In the genomic region with DNA sequence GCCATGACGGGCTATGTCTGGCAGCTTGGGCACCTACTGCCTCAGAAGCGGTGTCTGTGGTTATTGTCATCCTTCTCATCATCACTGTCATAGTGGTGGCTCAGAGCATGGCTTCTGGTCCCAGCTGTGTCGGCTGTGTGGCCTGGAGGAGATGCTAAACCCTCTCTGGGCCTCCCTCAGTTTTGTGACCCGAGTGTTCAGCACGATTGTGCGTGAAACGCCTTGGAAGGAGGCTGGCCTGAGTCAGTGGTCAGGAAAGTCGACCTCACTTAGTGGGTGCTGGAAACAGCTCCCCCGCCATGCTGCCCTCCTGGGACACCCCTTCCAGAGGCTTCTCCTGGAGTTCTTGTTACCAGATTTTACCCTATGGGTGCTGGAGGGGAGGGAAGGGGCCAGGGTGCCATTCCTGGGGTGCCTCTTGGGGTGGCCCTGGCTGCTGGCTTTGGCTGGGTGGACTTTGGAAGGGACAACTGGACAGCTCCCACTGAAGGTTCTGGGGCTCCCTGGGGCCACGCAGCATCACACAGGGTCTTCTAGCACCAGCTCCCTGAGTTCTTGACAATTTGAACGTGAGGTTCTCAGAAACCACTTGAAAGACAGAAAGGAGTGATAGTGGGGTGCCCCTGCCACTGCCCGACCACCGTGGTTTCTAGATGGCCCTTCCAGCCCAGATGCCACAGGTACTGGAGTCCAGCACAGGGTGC, we compare ENCODE assay signal across 19 cellular contexts.
DNase-seq lines count a peak whose midpoint lies in the region; ATAC-seq and TF ChIP-seq lines count a peak whose summit lies in the region.
"Had no signal": no experiment of that assay in that cellular context is flagged by ENCODE, and none has a peak within 500 bp of the region (broad histone marks: within the 10 kb centered on the region; RNA-seq: fewer than 3 reads in every experiment).

No MANE protein-coding gene starts in this region.

- H3K27ac Mint-ChIP-seq in glutamatergic neuron (ENCODE audit: unreplicated experiment) = peak overlapping the region; percentile 33
- no peak overlapping the region for H3K27ac Mint-ChIP-seq in nephron progenitor cell
- H3K27ac Mint-ChIP-seq: activated CD8-positive, alpha-beta T cell treated with anti-CD3 and anti-CD28 coated beads, Interleukin-2, amount 10 ng/mL, durations not matched to agents 7 days and 5 days; activated naive CD4-positive, alpha-beta T cell treated with anti-CD3 and anti-CD28 coated beads, Interleukin-2, amount 50 U/mL, for 24 hours; CD8-positive, alpha-beta T cell had no signal

- H3K4me3 ChIP-seq in BE2C (ENCODE audit: low read depth, low read length) = no peak overlapping the region
- no peak overlapping the region for H3K4me3 ChIP-seq in HEK293 (ENCODE audit: low read depth, low read length)
- H3K4me3 ChIP-seq: hepatocyte had no signal

- no peaks in the 10 kb centered on the region for H3K27me3 ChIP-seq in BE2C
- H3K27me3 ChIP-seq: hepatocyte had no signal

- no peak for TF ChIP-seq CTCF in BE2C (IDR thresholded peaks at IDR 0.05; ENCODE audit: low read depth, low read length)
- TF ChIP-seq CTCF in HEK293 (tag by site-specific recombination; IDR thresholded peaks at IDR 0.05) = no peak
- no peak for TF ChIP-seq CTCF in glutamatergic neuron (IDR thresholded peaks at IDR 0.05; ENCODE audit: partially characterized antibody, unreplicated experiment)
- no peak for TF ChIP-seq CTCF in nephron progenitor cell (IDR thresholded peaks at IDR 0.05)

- peak; percentile 5 for DNase-seq in BE2C
- DNase-seq in glutamatergic neuron = no peak
- DNase-seq in nephron progenitor cell = peak; percentile 8
- no peak for DNase-seq in GDM1 (lab: John Stamatoyannopoulos, UW)
- no peak for DNase-seq in KBM-7
- DNase-seq: activated CD8-positive, alpha-beta T cell treated with anti-CD3 and anti-CD28 coated beads, Interleukin-2, amount 10 ng/mL, durations not matched to agents 7 days and 5 days; activated T-cell treated with anti-CD3 and anti-CD28 coated beads, Interleukin-2, amount 50 U/mL, for 4 hours; CD8-positive, alpha-beta T cell; foreskin keratinocyte; GF-D8; KG1; NCI-H1436 treated with DMSO at 0.1 percent for 48 hours; NCI-H526 treated with DMSO at 0.1 percent for 48 hours had no signal

- H3K4me3 Mint-ChIP-seq in glutamatergic neuron (ENCODE audit: unreplicated experiment) = no peak overlapping the region
- no peak overlapping the region for H3K4me3 Mint-ChIP-seq in nephron progenitor cell
- H3K4me3 Mint-ChIP-seq: activated CD8-positive, alpha-beta T cell treated with anti-CD3 and anti-CD28 coated beads, Interleukin-2, amount 10 ng/mL, durations not matched to agents 7 days and 5 days; activated naive CD4-positive, alpha-beta T cell treated with anti-CD3 and anti-CD28 coated beads, Interleukin-2, amount 50 U/mL, for 24 hours; activated T-cell treated with anti-CD3 and anti-CD28 coated beads, Interleukin-2, amount 50 U/mL, for 4 hours; CD8-positive, alpha-beta T cell had no signal

- H3K36me3 Mint-ChIP-seq in glutamatergic neuron (ENCODE audit: unreplicated experiment) = no peaks in the 10 kb centered on the region
- H3K36me3 Mint-ChIP-seq in nephron progenitor cell (ENCODE audit: low read depth) = no peaks in the 10 kb centered on the region
- H3K36me3 Mint-ChIP-seq: activated naive CD4-positive, alpha-beta T cell treated with anti-CD3 and anti-CD28 coated beads, Interleukin-2, amount 50 U/mL, for 24 hours; CD8-positive, alpha-beta T cell had no signal

- no peak overlapping the region for H3K27ac ChIP-seq in HEK293 (ENCODE audit: extremely low read depth, low read depth, low read length)
- H3K27ac ChIP-seq: foreskin keratinocyte, hepatocyte had no signal

- POLR2A ChIA-PET in HEK293 (lab: Yijun Ruan, JAX) = no interaction called here

- H3K4me1 Mint-ChIP-seq in glutamatergic neuron (ENCODE audit: low read depth, unreplicated experiment) = peaks cover 24% of the 10 kb centered on the region
- H3K4me1 Mint-ChIP-seq in nephron progenitor cell = peaks cover 88% of the 10 kb centered on the region
- H3K4me1 Mint-ChIP-seq: activated naive CD4-positive, alpha-beta T cell treated with anti-CD3 and anti-CD28 coated beads, Interleukin-2, amount 50 U/mL, for 24 hours had no signal

- H3K4me1 ChIP-seq in BE2C (peaks cover 49% of the 10 kb centered on the region), HEK293 (ENCODE audit: control insufficient read depth, insufficient read depth, low read length) (peaks cover 3% of the 10 kb centered on the region; the same call in 1 of the 2 replicates)

- CTCF ChIA-PET in HEK293 (lab: Yijun Ruan, JAX) = interaction anchor here (0.8 kb wide), 1 partner anchor 39 kb away, joined by 3 read pairs; no protein-coding TSS in a partner anchor

- in situ Hi-C loops in KBM-7 (cut with MboI; ENCODE audit: low pct_unique_long_range_greater_than_20kb, low sequenced_read_pairs) = no loop called here

- H3K27me3 Mint-ChIP-seq in glutamatergic neuron (ENCODE audit: unreplicated experiment) (peaks cover 17% of the 10 kb centered on the region), nephron progenitor cell (ENCODE audit: low read depth, poor library complexity) (peaks cover 14% of the 10 kb centered on the region)

- H3K9me3 ChIP-seq in BE2C = no peaks in the 10 kb centered on the region; the same call in 1 of the 2 replicates
- H3K9me3 ChIP-seq in HEK293 (ENCODE audit: control insufficient read depth, insufficient read depth, low read depth, low read length) = no peaks in the 10 kb centered on the region

- H3K36me3 ChIP-seq in BE2C = no peaks in the 10 kb centered on the region
- H3K36me3 ChIP-seq in HEK293 (ENCODE audit: control insufficient read depth in 2 of 2, insufficient read depth in 1 of 2, low read length in 2 of 2) = peaks cover 0 to 5% of the 10 kb centered on the region in 2 experiments; a peak in 1 of 3 replicates

- H3K9me3 Mint-ChIP-seq in glutamatergic neuron (ENCODE audit: unreplicated experiment) = peaks cover 13% of the 10 kb centered on the region
- H3K9me3 Mint-ChIP-seq in nephron progenitor cell = no peaks in the 10 kb centered on the region
- H3K9me3 Mint-ChIP-seq: activated naive CD4-positive, alpha-beta T cell treated with anti-CD3 and anti-CD28 coated beads, Interleukin-2, amount 50 U/mL, for 24 hours; activated T-cell treated with anti-CD3 and anti-CD28 coated beads, Interleukin-2, amount 50 U/mL, for 4 hours; CD8-positive, alpha-beta T cell had no signal

- no peak for ATAC-seq in GM19035 (IDR thresholded peaks at IDR 0.05; ENCODE audit: unreplicated experiment)
- ATAC-seq: activated CD8-positive, alpha-beta T cell treated with anti-CD3 and anti-CD28 coated beads, Interleukin-2, amount 10 ng/mL, durations not matched to agents 7 days and 5 days; activated T-cell treated with anti-CD3 and anti-CD28 coated beads, Interleukin-2, amount 50 U/mL, for 4 hours; CD8-positive, alpha-beta T cell; foreskin keratinocyte; HCT116; SK-N-SH treated with all-trans-retinoic acid at 6 μM for 48 hours had no signal

TF ChIP-seq in HEK293, 187 proteins besides CTCF, POLR2A, EP300 and RAD21:
- TF ChIP-seq ZNF768 (tag by site-specific recombination; IDR thresholded peaks at IDR 0.05) (0 out of 2 replicates have a peak, but pooled peaks have one; percentile 20), ZNF366 (tag by site-specific recombination; conservative IDR thresholded peaks at IDR 0.05) (no peak)

Comparison
In these comparisons a context has a peak if more than half of its experiments do, and no peak if none do; other contexts are left out.
1. DNase-seq: peak in BE2C (single experiment) and nephron progenitor cell (single experiment); none in glutamatergic neuron (single experiment), GDM1 (single experiment) and KBM-7 (single experiment).